In genomic region chr14:104751539-104752337, GRCh38 we compare ENCODE assay signal across 8 cellular contexts. TPM values are rescaled to one million over a fixed set of nuclear protein-coding genes. Genes with fewer than 3 reads are reported as not detected.
DNase-seq lines count a peak whose midpoint lies in the region; ATAC-seq, FAIRE-seq and TF ChIP-seq lines count a peak whose summit lies in the region.

No MANE protein-coding gene starts in this region.

- POLR2A ChIA-PET in PC-3 (lab: Charles Lee; ENCODE audit: unreplicated experiment): interaction anchor here (0.6 to 1.2 kb wide), 2 partner anchors 75 to 757 kb away, joined by 8 to 18 read pairs; no protein-coding TSS in a partner anchor

- DNase-seq in GM12864 (ENCODE audit: low read depth) (no peak), PC-3 (no peak), epithelial cell of proximal tubule (ENCODE audit: low read depth) (no peak), psoas muscle (peak in 1 of 2 donors; percentile 63), epidermal melanocyte (ENCODE audit: insufficient read length, low spot score) (no peak), D721Med (ENCODE audit: insufficient read length, low spot score) (no peak), NCI-H82 (lab: John Stamatoyannopoulos, UW) (no peak)

- H3K36me3 ChIP-seq in PC-3 (ENCODE audit: low read depth, low read length): peaks cover 9% of the 10 kb centered on the region; the same call in 1 of the 2 replicates
- H3K36me3 ChIP-seq in psoas muscle (ENCODE audit: insufficient read depth in 1 of 2, low read depth in 1 of 2): peaks cover 0 to 14% of the 10 kb centered on the region in 2 donors

- peak overlapping the region; percentile 82 for H3K9ac ChIP-seq in PC-3 (ENCODE audit: low read length)

- H3K9me3 ChIP-seq in PC-3 (ENCODE audit: low read length) (no peaks in the 10 kb centered on the region), psoas muscle (no peaks in the 10 kb centered on the region)

- H4K20me1 ChIP-seq in PC-3 (ENCODE audit: low read length): peaks cover 23% of the 10 kb centered on the region

- TF ChIP-seq CTCF in GM12864 (IDR thresholded peaks at IDR 0.05; ENCODE audit: low read depth, low read length, missing control alignments): peak; percentile 36
- no peak for TF ChIP-seq CTCF in PC-3 (conservative IDR thresholded peaks at IDR 0.05; ENCODE audit: low read depth, low read length)
- TF ChIP-seq CTCF in epithelial cell of proximal tubule (conservative IDR thresholded peaks at IDR 0.05; ENCODE audit: low read depth, low read length): no peak
- TF ChIP-seq CTCF in psoas muscle (IDR thresholded peaks at IDR 0.05): no peak
- no peak for TF ChIP-seq CTCF in D721Med (IDR thresholded peaks at IDR 0.05; ENCODE audit: insufficient read depth, missing control alignments)

- H3K4me2 ChIP-seq in PC-3 (ENCODE audit: low read length): peak overlapping the region; percentile 85

- 83 to 89% (median 88%) methylated on average over 55 to 79 of the region's 79 CpGs for WGBS in psoas muscle, 3 donors

- no TSS peak for BruUV-seq in PC-3 (replicated peaks; lab: Mats Ljungman, UMichigan)

- no peaks in the 10 kb centered on the region for H3F3A ChIP-seq in PC-3 (ENCODE audit: low read length, unreplicated experiment)

- no peaks in the 10 kb centered on the region for H3K9me2 ChIP-seq in PC-3 (replicated peaks; ENCODE audit: low read length)

- H3K4me3 ChIP-seq in GM12864 (ENCODE audit: low read depth, low read length) (peak overlapping the region; percentile 69), PC-3 (ENCODE audit: low read length) (peak overlapping the region; percentile 64), epithelial cell of proximal tubule (ENCODE audit: low read depth, low read length) (peak overlapping the region; percentile 97), psoas muscle (peak overlapping the region; percentile 96)

- intact Hi-C loops in PC-3 (cut with micrococcal nuclease) (no loop called here), psoas muscle (cut with DNase I) (no loop called here)

- H3K79me2 ChIP-seq in PC-3 (ENCODE audit: low read length): peaks cover 38% of the 10 kb centered on the region

- H3K27ac ChIP-seq in PC-3 (ENCODE audit: low read length) (peak overlapping the region; percentile 32), psoas muscle (peak overlapping the region; percentile 95)

- ATAC-seq in PC-3: no peak
- no peak for ATAC-seq in psoas muscle
- no peak for ATAC-seq in HG03139 (IDR thresholded peaks at IDR 0.05; ENCODE audit: unreplicated experiment)

- CTCF ChIA-PET in PC-3 (lab: Charles Lee): interaction anchor here (0.7 kb wide), 1 partner anchor 668 kb away, joined by 3 read pairs; no protein-coding TSS in a partner anchor

- no peak for FAIRE-seq in D721Med (lab: Jason Lieb, UNC)

- H2AFZ ChIP-seq in PC-3 (ENCODE audit: low read length): peak overlapping the region; percentile 78

- H3K4me1 ChIP-seq in PC-3 (ENCODE audit: insufficient read depth, low read length) (peaks cover 38% of the 10 kb centered on the region), psoas muscle (peaks cover 59% of the 10 kb centered on the region)

- H3K27me3 ChIP-seq in PC-3 (ENCODE audit: low read length) (no peaks in the 10 kb centered on the region), psoas muscle (ENCODE audit: insufficient read depth in 3 of 3, low read length in 2 of 3) (no peaks in the 10 kb centered on the region)

RNA-seq across cellular contexts. Expression of gene SIVA1, which starts 1.2 kb away (rescaled TPM):
- 375 and 519 TPM in 2 replicates for total RNA-seq in PC-3 (2014; rRNA removed)
- 298 and 558 TPM in 2 replicates for total RNA-seq in epithelial cell of proximal tubule
- total RNA-seq in psoas muscle: 100 to 1,000 TPM in 1 of 4 donors, 10 to 100 TPM in 3; 55.8 to 105 (median 84.5) TPM
- 100 to 1,000 TPM; 147 to 233 (median 233) TPM for polyA plus RNA-seq in psoas muscle

RNA-seq across cellular contexts. Expression of gene ADSS1, which starts 27.7 kb away (rescaled TPM):
- total RNA-seq in PC-3 (2014; rRNA removed) (7.9 and 8.8 TPM in 2 replicates), epithelial cell of proximal tubule (1.7 and 2.3 TPM in 2 replicates), psoas muscle (100 to 1,000 TPM; 201 to 359 (median 278) TPM)
- polyA plus RNA-seq in psoas muscle: 100 to 1,000 TPM; 187 to 394 (median 300) TPM

RNA-seq across cellular contexts. Expression of gene AKT1, which starts 43.8 kb away (rescaled TPM):
- total RNA-seq in PC-3 (2014; rRNA removed) (196 and 212 TPM in 2 replicates), epithelial cell of proximal tubule (162 and 203 TPM in 2 replicates), psoas muscle (10 to 100 TPM; 54.9 to 79.3 (median 60.0) TPM)
- 100 to 1,000 TPM in 1 of 3 donors, 10 to 100 TPM in 2; 51.9 to 102 (median 62.0) TPM for polyA plus RNA-seq in psoas muscle

RNA-seq across cellular contexts. Expression of gene ZBTB42, which starts 49.2 kb away (rescaled TPM):
- 9.2 and 11.3 TPM in 2 replicates for total RNA-seq in PC-3 (2014; rRNA removed)
- 5.4 and 7.8 TPM in 2 replicates for total RNA-seq in epithelial cell of proximal tubule
- total RNA-seq in psoas muscle: 1 to 10 TPM; 4.2 to 7.4 (median 5.8) TPM
- 1 to 10 TPM; 4.7 to 6.6 (median 6.2) TPM for polyA plus RNA-seq in psoas muscle

Comparison
In these comparisons a context has a peak if more than half of its experiments do, and no peak if none do; other contexts are left out.
1. RNA of gene ADSS1, which starts 27.7 kb away (total RNA-seq): 201 to 359 TPM in psoas muscle; 7.9 to 8.8 TPM in PC-3 and 1.7 to 2.3 TPM in epithelial cell of proximal tubule; every median in the first group is over 10 times any median in the second.
2. Peak in every context shown above with its lines, with median percentiles within 50 percentile points of each other: H3K4me3 ChIP-seq.